ENCODE assay signal across 19 cellular contexts in genomic region chr2:83305758-83306378, GRCh38.
DNase-seq lines count a peak whose midpoint lies in the region; ATAC-seq and TF ChIP-seq lines count a peak whose summit lies in the region.
"Had no signal": no experiment of that assay in that cellular context is flagged by ENCODE, and none has a peak within 500 bp of the region (broad histone marks: within the 10 kb centered on the region; RNA-seq: fewer than 3 reads in every experiment).

No MANE protein-coding gene starts in this region.

- no peaks in the 10 kb centered on the region for H3K9me3 Mint-ChIP-seq in endodermal cell
- H3K9me3 Mint-ChIP-seq: GM23338 had no signal

- no peak overlapping the region for H2AK5ac ChIP-seq in trophoblast cell (ENCODE audit: low read length)

- no peak overlapping the region for H4K8ac ChIP-seq in trophoblast cell (ENCODE audit: low read depth, low read length)

- no peak overlapping the region for H2AFZ ChIP-seq in trophoblast cell (ENCODE audit: insufficient read depth, low read length, poor library complexity)
- H2AFZ ChIP-seq: GM23338 had no signal

- no peaks in the 10 kb centered on the region for H3K36me3 Mint-ChIP-seq in endodermal cell (ENCODE audit: low read depth)
- H3K36me3 Mint-ChIP-seq: CD14-positive monocyte; CD4-positive, alpha-beta memory T cell had no signal

- no peak overlapping the region for H3K27ac Mint-ChIP-seq in endodermal cell
- H3K27ac Mint-ChIP-seq: CD14-positive monocyte; CD4-positive, alpha-beta memory T cell; GM23338 had no signal

- DNase-seq in ELF-1 (ENCODE audit: low read depth, low spot score): peak; percentile 2
- DNase-seq in LHCN-M2 (ENCODE audit: low read depth): peak; percentile 10
- DNase-seq in endodermal cell: peak; percentile 38
- no peak for DNase-seq in trophoblast cell
- no peak for DNase-seq in AG08396 (ENCODE audit: low spot score)
- DNase-seq in MG63: no peak
- no peak for DNase-seq in putamen (ENCODE audit: low spot score)
- DNase-seq: DMS153, DMS79, GF-D8, H7, IMR-90 had no signal

- H3K4me1 Mint-ChIP-seq in endodermal cell: no peaks in the 10 kb centered on the region
- H3K4me1 Mint-ChIP-seq: CD14-positive monocyte; CD4-positive, alpha-beta memory T cell; GM23338 had no signal

- H3K79me1 ChIP-seq in trophoblast cell (ENCODE audit: low read length): no peaks in the 10 kb centered on the region

- no peak overlapping the region for H2BK5ac ChIP-seq in trophoblast cell (ENCODE audit: low read depth, low read length, poor library complexity)

- ATAC-seq in HG03196 (IDR thresholded peaks at IDR 0.05; ENCODE audit: unreplicated experiment): no peak
- ATAC-seq: GM23338, K562 had no signal

- H3K79me2 ChIP-seq in trophoblast cell (ENCODE audit: control insufficient read depth, insufficient read depth, low read length, poor library complexity): no peaks in the 10 kb centered on the region

- H3K27me3 Mint-ChIP-seq in endodermal cell (ENCODE audit: insufficient read depth): no peaks in the 10 kb centered on the region
- H3K27me3 Mint-ChIP-seq: CD4-positive, alpha-beta memory T cell had no signal

- WGBS in endodermal cell (ENCODE audit: insufficient coverage in 1 of 2, insufficient read length in 1 of 2), 2 experiments: 83 to 96% methylated on average over 4 to 11 of the region's 11 CpGs
- no CpG with 5 or more reads among the region's 11 CpGs for WGBS in trophoblast cell (ENCODE audit: extremely low coverage, insufficient coverage, insufficient read length)

- no peak overlapping the region for H3K14ac ChIP-seq in trophoblast cell (ENCODE audit: low read length)

- H3K4me1 ChIP-seq in endodermal cell (ENCODE audit: control insufficient read depth, insufficient read depth, low read length) (no peaks in the 10 kb centered on the region), trophoblast cell (ENCODE audit: control insufficient read depth in 1 of 2, insufficient read depth in 2 of 2, low read length in 2 of 2) (no peaks in the 10 kb centered on the region)
- H3K4me1 ChIP-seq: BLaER1 had no signal

- no peak for TF ChIP-seq CTCF in endodermal cell (conservative IDR thresholded peaks at IDR 0.05)

- H3K9ac ChIP-seq in endodermal cell (ENCODE audit: extremely low read depth, low read length, poor library complexity, severe bottlenecking) (no peak overlapping the region), trophoblast cell (ENCODE audit: low read length) (peak overlapping the region; percentile 63)
- H3K9ac ChIP-seq: BLaER1 had no signal

- H3K36me3 ChIP-seq in endodermal cell (ENCODE audit: control insufficient read depth, insufficient read depth, low read length) (no peaks in the 10 kb centered on the region), trophoblast cell (ENCODE audit: control insufficient read depth in 1 of 2, insufficient read depth in 2 of 2, low read length in 2 of 2) (no peaks in the 10 kb centered on the region), MG63 (no peaks in the 10 kb centered on the region)
- H3K36me3 ChIP-seq: BLaER1 had no signal

- no peak overlapping the region for H4K12ac ChIP-seq in trophoblast cell (ENCODE audit: low read depth, low read length)

- H3K4ac ChIP-seq in trophoblast cell (ENCODE audit: low read depth, low read length): no peak overlapping the region

- no peak overlapping the region for H3K18ac ChIP-seq in trophoblast cell (ENCODE audit: low read length)

- H3K4me3 Mint-ChIP-seq in endodermal cell: no peak overlapping the region
- H3K4me3 Mint-ChIP-seq: CD14-positive monocyte; CD4-positive, alpha-beta memory T cell; GM23338 had no signal

- H2BK12ac ChIP-seq in trophoblast cell (ENCODE audit: low read length): no peak overlapping the region

- no peak overlapping the region for H4K91ac ChIP-seq in trophoblast cell (ENCODE audit: low read depth, low read length)

- no peaks in the 10 kb centered on the region for H3K27me3 ChIP-seq in endodermal cell (ENCODE audit: control insufficient read depth, insufficient read depth, low read length, poor library complexity, severe bottlenecking)
- H3K27me3 ChIP-seq in trophoblast cell (ENCODE audit: insufficient read depth, low read length): no peaks in the 10 kb centered on the region
- H3K27me3 ChIP-seq in MG63: no peaks in the 10 kb centered on the region
- H3K27me3 ChIP-seq: BLaER1 had no signal

- H3K9me3 ChIP-seq in endodermal cell (ENCODE audit: control insufficient read depth, low read length): no peaks in the 10 kb centered on the region
- no peaks in the 10 kb centered on the region for H3K9me3 ChIP-seq in trophoblast cell (ENCODE audit: insufficient read depth, low read depth, low read length)
- no peaks in the 10 kb centered on the region for H3K9me3 ChIP-seq in MG63
- H3K9me3 ChIP-seq: BLaER1 had no signal

- H3K4me3 ChIP-seq in endodermal cell (ENCODE audit: low read length): no peak overlapping the region
- H3K4me3 ChIP-seq in trophoblast cell (ENCODE audit: low read depth, low read length): no peak overlapping the region
- H3K4me3 ChIP-seq in MG63: no peak overlapping the region
- H3K4me3 ChIP-seq: BLaER1, GM23338, K562 had no signal

- no peak overlapping the region for H2BK120ac ChIP-seq in trophoblast cell (ENCODE audit: insufficient read depth, low read length, poor library complexity)

- H3K27ac ChIP-seq in endodermal cell (ENCODE audit: low read depth, low read length): no peak overlapping the region
- H3K27ac ChIP-seq in trophoblast cell (ENCODE audit: low read depth, low read length): no peak overlapping the region
- H3K27ac ChIP-seq: BLaER1, HL-60 had no signal

- H3K23ac ChIP-seq in trophoblast cell (ENCODE audit: low read length): no peak overlapping the region

- no peak overlapping the region for H3K4me2 ChIP-seq in trophoblast cell (ENCODE audit: low read length)
- H3K4me2 ChIP-seq: BLaER1, GM23338 had no signal

Comparison
In these comparisons a context has a peak if more than half of its experiments do, and no peak if none do; other contexts are left out.
1. DNase-seq: peak in ELF-1 (single experiment), LHCN-M2 (single experiment) and endodermal cell (single experiment); none in trophoblast cell (0 of 2), AG08396 (single experiment), MG63 (single experiment) and putamen (single experiment).